ENCODE assay signal across 9 cellular contexts in genomic region chr3:34056951-34057390, GRCh38.
DNase-seq lines count a peak whose midpoint lies in the region; ATAC-seq and TF ChIP-seq lines count a peak whose summit lies in the region.
"Had no signal": no experiment of that assay in that cellular context is flagged by ENCODE, and none has a peak within 500 bp of the region (broad histone marks: within the 10 kb centered on the region; RNA-seq: fewer than 3 reads in every experiment).

No MANE protein-coding gene starts in this region.

- H3K9me3 ChIP-seq in esophagus muscularis mucosa (no peaks in the 10 kb centered on the region), tibial artery (peaks cover 0 to 4% (median 0%) of the 10 kb centered on the region in 3 donors)

- H3K4me3 ChIP-seq in esophagus muscularis mucosa = no peak overlapping the region
- H3K4me3 ChIP-seq in tibial artery = no peak overlapping the region

- DNase-seq in fibroblast of gingiva (ENCODE audit: low read depth) (peak; percentile 60), NCI-H1092 treated with DMSO at 0.1 percent for 48 hours (lab: John Stamatoyannopoulos, UW) (no peak), esophagus muscularis mucosa (ENCODE audit: extremely low spot score) (no peak), tibial artery (no peak), LoVo (ENCODE audit: low spot score) (no peak)

- no peak for TF ChIP-seq POLR2A in esophagus muscularis mucosa (IDR thresholded peaks at IDR 0.05; ENCODE audit: low read depth)

- TF ChIP-seq CTCF in esophagus muscularis mucosa (IDR thresholded peaks at IDR 0.05) (no peak), tibial artery (IDR thresholded peaks at IDR 0.05) (no peak)

- no peaks in the 10 kb centered on the region for H3K27me3 ChIP-seq in esophagus muscularis mucosa
- no peaks in the 10 kb centered on the region for H3K27me3 ChIP-seq in tibial artery

- ATAC-seq in GM18502 (IDR thresholded peaks at IDR 0.05; ENCODE audit: poor library complexity, unreplicated experiment) (peak; percentile 94), GM21360 (IDR thresholded peaks at IDR 0.05; ENCODE audit: unreplicated experiment) (peak; percentile 90), HG03342 (IDR thresholded peaks at IDR 0.05; ENCODE audit: unreplicated experiment) (peak; percentile 88)

- intact Hi-C loops in esophagus muscularis mucosa (cut with DNase I) (no loop called here), tibial artery (cut with DNase I; ENCODE audit: low total_unique reads) (no loop called here)

- H3K36me3 ChIP-seq in esophagus muscularis mucosa (no peaks in the 10 kb centered on the region), tibial artery (no peaks in the 10 kb centered on the region)

- H3K27ac ChIP-seq in esophagus muscularis mucosa (replicated peaks in 1 of 4) (no peak overlapping the region), tibial artery (no peak overlapping the region)
- H3K27ac ChIP-seq: epithelial cell of prostate had no signal

- 85% methylated on average over 3 of the region's 3 CpGs for WGBS in esophagus muscularis mucosa

- TF ChIP-seq EP300 in esophagus muscularis mucosa (IDR thresholded peaks at IDR 0.05) = no peak

- peaks cover 0 to 5% (median 0%) of the 10 kb centered on the region in 4 donors for H3K4me1 ChIP-seq in esophagus muscularis mucosa
- H3K4me1 ChIP-seq in tibial artery = no peaks in the 10 kb centered on the region
